7 cellular contexts compared by ENCODE assay signal in the genomic region with DNA sequence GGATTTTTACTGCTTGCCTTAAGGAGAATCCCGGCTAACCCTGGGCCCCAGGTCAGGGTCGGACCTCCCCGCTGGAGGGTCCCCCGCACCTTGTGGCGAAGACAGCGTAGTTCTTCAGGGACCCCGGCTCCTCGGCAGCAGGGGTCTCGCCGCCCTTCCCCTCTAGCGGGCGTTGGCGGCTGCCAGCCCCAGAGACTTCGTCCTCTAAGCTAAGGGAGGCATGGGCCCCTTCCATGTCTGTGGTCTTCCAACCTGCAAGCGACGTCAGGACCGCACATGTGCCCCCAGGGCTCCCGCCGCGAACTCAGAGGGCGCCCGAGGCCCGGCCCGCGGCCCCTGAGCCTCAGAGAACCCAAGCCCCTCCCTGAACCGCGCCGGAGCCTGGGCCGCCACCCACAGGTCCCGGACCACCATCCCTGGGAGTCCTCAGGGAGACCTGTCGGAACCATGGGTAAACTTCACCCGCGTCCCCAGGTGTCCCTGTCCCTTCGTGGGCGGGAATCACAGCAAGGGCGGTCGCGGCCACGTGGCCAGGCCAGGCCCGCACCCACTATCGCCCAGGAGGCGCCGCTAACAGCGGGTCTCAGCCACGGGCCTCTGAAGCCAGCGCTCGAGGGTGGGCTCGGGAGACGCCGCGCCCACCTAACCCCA. TPM values are rescaled to one million over a fixed set of nuclear protein-coding genes. Genes with fewer than 3 reads are reported as not detected.
A peak's percentile ranks its signal among the peaks of the same experiment; 100 is the strongest.
DNase-seq lines count a peak whose midpoint lies in the region; ATAC-seq and TF ChIP-seq lines count a peak whose summit lies in the region.
"Had no signal": no experiment of that assay in that cellular context is flagged by ENCODE, and none has a peak within 500 bp of the region (broad histone marks: within the 10 kb centered on the region; RNA-seq: fewer than 3 reads in every experiment).

No MANE protein-coding gene starts in this region.

- no peak overlapping the region for H3K27ac Mint-ChIP-seq in activated CD4-positive, alpha-beta T cell treated with anti-CD3 and anti-CD28 coated beads for 36 hours

- peak overlapping the region; percentile 33 for H3K4me3 Mint-ChIP-seq in activated CD4-positive, alpha-beta T cell treated with anti-CD3 and anti-CD28 coated beads for 36 hours

- H3K36me3 Mint-ChIP-seq in activated CD4-positive, alpha-beta T cell treated with anti-CD3 and anti-CD28 coated beads for 36 hours (ENCODE audit: low read depth), result peaks cover 31% of the 10 kb centered on the region

- H3K36me3 ChIP-seq in right atrium auricular region, result no peaks in the 10 kb centered on the region
- H3K36me3 ChIP-seq in thoracic aorta, result peaks cover 3% of the 10 kb centered on the region

- no peak for DNase-seq in activated CD4-positive, alpha-beta T cell treated with anti-CD3 and anti-CD28 coated beads for 36 hours
- DNase-seq in activated CD4-positive, alpha-beta T cell treated with anti-CD3 and anti-CD28 coated beads, Interleukin-2, amount 50 U/mL, for 48 hours, result no peak
- peak; percentile 54 for DNase-seq in right atrium auricular region (ENCODE audit: low spot score)
- no peak for DNase-seq in thoracic aorta (ENCODE audit: low spot score)
- DNase-seq in COLO829 (ENCODE audit: low spot score), result no peak
- DNase-seq in NCI-H774 (lab: John Stamatoyannopoulos, UW), result no peak

- CTCF ChIA-PET in activated CD4-positive, alpha-beta T cell treated with anti-CD3 and anti-CD28 coated beads for 36 hours (lab: Charles Lee), result interaction anchor here (2.0 kb wide), 1 partner anchor 8 kb away, joined by 5 read pairs; no protein-coding TSS in a partner anchor

- H3K4me3 ChIP-seq in right atrium auricular region (peak overlapping the region; percentile 35 to 56), thoracic aorta (peak overlapping the region; percentile 69)
- H3K4me3 ChIP-seq: A549 had no signal

- ATAC-seq in activated CD4-positive, alpha-beta T cell treated with anti-CD3 and anti-CD28 coated beads for 36 hours, result no peak
- no peak for ATAC-seq in thoracic aorta (ENCODE audit: insufficient number of reproducible peaks, low FRiP score, low read depth)

- H3K27me3 ChIP-seq in right atrium auricular region (no peaks in the 10 kb centered on the region), thoracic aorta (replicated peaks; ENCODE audit: insufficient read depth) (no peaks in the 10 kb centered on the region)

- H3K4me1 ChIP-seq in right atrium auricular region, result peaks cover 0 to 41% of the 10 kb centered on the region in 2 donors
- peaks cover 29 to 41% of the 10 kb centered on the region in 2 donors for H3K4me1 ChIP-seq in thoracic aorta (ENCODE audit: control insufficient read depth in 1 of 2, low read depth in 2 of 2)

- TF ChIP-seq CTCF in right atrium auricular region (IDR thresholded peaks at IDR 0.05) (no peak), thoracic aorta (IDR thresholded peaks at IDR 0.05) (no peak)

- H3K27me3 Mint-ChIP-seq in activated CD4-positive, alpha-beta T cell treated with anti-CD3 and anti-CD28 coated beads for 36 hours, result no peaks in the 10 kb centered on the region

- no peaks in the 10 kb centered on the region for H3K9me3 ChIP-seq in right atrium auricular region
- H3K9me3 ChIP-seq in thoracic aorta, result no peaks in the 10 kb centered on the region
- H3K9me3 ChIP-seq: A549 had no signal

- intact Hi-C loops in activated CD4-positive, alpha-beta T cell treated with anti-CD3 and anti-CD28 coated beads for 36 hours (cut with DNase I, micrococcal nuclease), result no loop called here

- H3K9me3 Mint-ChIP-seq in activated CD4-positive, alpha-beta T cell treated with anti-CD3 and anti-CD28 coated beads for 36 hours (ENCODE audit: low read depth), result no peaks in the 10 kb centered on the region

- POLR2A ChIA-PET in activated CD4-positive, alpha-beta T cell treated with anti-CD3 and anti-CD28 coated beads for 36 hours (lab: Charles Lee), result no interaction called here

- no peak overlapping the region for H3K27ac ChIP-seq in right atrium auricular region
- H3K27ac ChIP-seq in thoracic aorta, result no peak overlapping the region
- H3K27ac ChIP-seq: A549 had no signal

- peaks cover 44% of the 10 kb centered on the region for H3K4me1 Mint-ChIP-seq in activated CD4-positive, alpha-beta T cell treated with anti-CD3 and anti-CD28 coated beads for 36 hours

RNA-seq across cellular contexts. Expression of a gene that starts 0.6 kb away (rescaled TPM):
- total RNA-seq in activated CD4-positive, alpha-beta T cell treated with anti-CD3 and anti-CD28 coated beads for 36 hours, result 10 to 100 TPM; 20.7 to 24.0 TPM
- 1 to 10 TPM; 3.7 to 7.9 TPM for total RNA-seq in right atrium auricular region
- total RNA-seq in thoracic aorta, result 10 to 100 TPM; 20.0 to 44.8 TPM

RNA-seq across cellular contexts. Expression of a gene that starts 2.9 kb away (rescaled TPM):
- 1 to 10 TPM; 3.3 to 5.0 TPM for total RNA-seq in activated CD4-positive, alpha-beta T cell treated with anti-CD3 and anti-CD28 coated beads for 36 hours
- total RNA-seq in right atrium auricular region, result 10 to 100 TPM; 12.0 to 17.5 TPM
- 10 to 100 TPM in 1 of 2 donors, 1 to 10 TPM in 1; 5.8 to 14.3 TPM for total RNA-seq in thoracic aorta

RNA-seq across cellular contexts. Expression of a gene that starts 11.1 kb away (rescaled TPM):
- total RNA-seq in activated CD4-positive, alpha-beta T cell treated with anti-CD3 and anti-CD28 coated beads for 36 hours, result 10 to 100 TPM; 35.7 to 43.8 TPM
- total RNA-seq in right atrium auricular region (10 to 100 TPM; 62.0 to 76.3 TPM), thoracic aorta (100 to 1,000 TPM in 1 of 2 donors, 10 to 100 TPM in 1; 71.1 to 101 TPM)

RNA-seq across cellular contexts. Expression of a gene that starts 29.3 kb away (rescaled TPM):
- total RNA-seq in activated CD4-positive, alpha-beta T cell treated with anti-CD3 and anti-CD28 coated beads for 36 hours, result 10 to 100 TPM; 22.1 to 30.2 TPM
- 10 to 100 TPM; 14.1 to 14.6 TPM for total RNA-seq in right atrium auricular region
- 10 to 100 TPM; 33.3 to 38.2 TPM for total RNA-seq in thoracic aorta
